ENCODE assay signal across 14 cellular contexts in the genomic region with DNA sequence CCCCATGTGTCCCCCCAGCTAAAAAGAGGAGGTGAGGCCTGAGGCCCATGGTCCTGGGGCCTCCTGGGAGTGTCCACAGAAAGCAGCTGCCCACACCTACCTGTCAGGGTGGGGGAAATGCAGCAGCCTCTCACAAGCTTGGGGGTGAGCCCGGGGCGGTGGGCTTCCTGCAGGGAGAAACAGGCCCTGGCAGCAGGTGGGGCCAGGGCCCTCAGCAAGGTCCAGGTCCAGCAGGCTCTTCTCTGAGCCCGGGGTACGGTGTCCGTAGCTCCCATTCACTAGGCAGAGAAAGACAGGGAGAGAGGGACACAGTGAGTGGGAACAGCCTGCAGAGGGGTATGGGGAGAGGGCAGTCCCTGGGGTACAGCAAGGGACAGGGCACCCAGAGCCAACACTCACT.
DNase-seq lines count a peak whose midpoint lies in the region; ATAC-seq and TF ChIP-seq lines count a peak whose summit lies in the region.
"Had no signal": no experiment of that assay in that cellular context is flagged by ENCODE, and none has a peak within 500 bp of the region (broad histone marks: within the 10 kb centered on the region; RNA-seq: fewer than 3 reads in every experiment).

No MANE protein-coding gene starts in this region.

- peaks cover 17% of the 10 kb centered on the region for H3F3A ChIP-seq in MM.1S (ENCODE audit: insufficient read depth, low read length)

- 0 out of 2 replicates have a peak overlapping the region, but pooled peaks have one; percentile 10 for H3K9ac ChIP-seq in MM.1S (ENCODE audit: low read length)

- H3K9me3 Mint-ChIP-seq in stimulated activated memory B cell treated with anti-CD40 and anti-IgM and Interleukin-4, amounts not matched to agents 10 μg/mL and 1 μg/mL and 100 μg/mL, for 72 hours = no peaks in the 10 kb centered on the region

- no peak for TF ChIP-seq CTCF in MM.1S (IDR thresholded peaks at IDR 0.05; ENCODE audit: low read length)

- H3K9me2 ChIP-seq in MM.1S (replicated peaks; ENCODE audit: insufficient read depth, low read length) = no peaks in the 10 kb centered on the region

- DNase-seq in activated effector memory CD4-positive, alpha-beta T cell treated with anti-CD3 and anti-CD28 coated beads, Interleukin-2, amount 50 U/mL, for 16 hours = peak; percentile 31
- DNase-seq in activated effector memory CD4-positive, alpha-beta T cell treated with Interleukin-2 at 50 U/mL for 16 hours = no peak
- DNase-seq in MM.1S (no peak), mesenteric fat pad (ENCODE audit: low spot score) (peak; percentile 64), NCI-H1930 (lab: John Stamatoyannopoulos, UW) (no peak)
- DNase-seq: GDM1, Karpas-422, NCI-H187, PC-9 had no signal

- H3K4me3 Mint-ChIP-seq in stimulated activated memory B cell treated with anti-CD40 and anti-IgM and Interleukin-4, amounts not matched to agents 10 μg/mL and 1 μg/mL and 100 μg/mL, for 72 hours = no peak overlapping the region
- H3K4me3 Mint-ChIP-seq: IgD-negative memory B cell had no signal

- no peaks in the 10 kb centered on the region for H3K36me3 ChIP-seq in MM.1S (replicated peaks; ENCODE audit: insufficient read depth, low read length)

- ATAC-seq in stimulated activated memory B cell treated with anti-CD40 and anti-IgM and Interleukin-4, amounts not matched to agents 10 μg/mL and 1 μg/mL and 100 μg/mL, for 72 hours = peak; percentile 18
- ATAC-seq in HG03196 (IDR thresholded peaks at IDR 0.05; ENCODE audit: unreplicated experiment) = no peak
- no peak for ATAC-seq in HG03378 (IDR thresholded peaks at IDR 0.05; ENCODE audit: unreplicated experiment)

- H3K4me1 Mint-ChIP-seq in stimulated activated memory B cell treated with anti-CD40 and anti-IgM and Interleukin-4, amounts not matched to agents 10 μg/mL and 1 μg/mL and 100 μg/mL, for 72 hours = no peaks in the 10 kb centered on the region
- H3K4me1 Mint-ChIP-seq: IgD-negative memory B cell had no signal

- H3K79me2 ChIP-seq in MM.1S (ENCODE audit: low read length) = no peaks in the 10 kb centered on the region

- no peak overlapping the region for H3K4me3 ChIP-seq in MM.1S (ENCODE audit: low read length)
- H3K4me3 ChIP-seq: PC-9 had no signal

- H2AFZ ChIP-seq in MM.1S (ENCODE audit: low read length) = no peak overlapping the region
- H2AFZ ChIP-seq: PC-9 had no signal

- peak overlapping the region; percentile 48; the same call in 1 of the 2 replicates for H3K4me2 ChIP-seq in MM.1S (ENCODE audit: low read depth, low read length)
- H3K4me2 ChIP-seq: PC-9 had no signal

- H3K9me3 ChIP-seq in MM.1S (replicated peaks; ENCODE audit: insufficient read depth, low read length) = no peaks in the 10 kb centered on the region

- H4K20me1 ChIP-seq in MM.1S (ENCODE audit: insufficient read depth, low read length) = no peaks in the 10 kb centered on the region

- H3K27me3 ChIP-seq in MM.1S (replicated peaks; ENCODE audit: insufficient read depth, low read length) = no peaks in the 10 kb centered on the region

- peaks cover 8% of the 10 kb centered on the region for H3K27me3 Mint-ChIP-seq in stimulated activated memory B cell treated with anti-CD40 and anti-IgM and Interleukin-4, amounts not matched to agents 10 μg/mL and 1 μg/mL and 100 μg/mL, for 72 hours
- H3K27me3 Mint-ChIP-seq: IgD-negative memory B cell had no signal

- no peaks in the 10 kb centered on the region for H3K36me3 Mint-ChIP-seq in stimulated activated memory B cell treated with anti-CD40 and anti-IgM and Interleukin-4, amounts not matched to agents 10 μg/mL and 1 μg/mL and 100 μg/mL, for 72 hours
- H3K36me3 Mint-ChIP-seq: IgD-negative memory B cell had no signal

- H3K27ac ChIP-seq in MM.1S (ENCODE audit: low read length) = peak overlapping the region; percentile 66; the same call in 1 of the 2 replicates
- H3K27ac ChIP-seq: C4-2B, PC-9 had no signal

- peaks cover 25% of the 10 kb centered on the region for H3K4me1 ChIP-seq in MM.1S (ENCODE audit: low read length)

- H3K27ac Mint-ChIP-seq in stimulated activated memory B cell treated with anti-CD40 and anti-IgM and Interleukin-4, amounts not matched to agents 10 μg/mL and 1 μg/mL and 100 μg/mL, for 72 hours = no peak overlapping the region

Comparison
In these comparisons a context has a peak if more than half of its experiments do, and no peak if none do; other contexts are left out.
1. DNase-seq: peak in activated effector memory CD4-positive, alpha-beta T cell treated with anti-CD3 and anti-CD28 coated beads, Interleukin-2, amount 50 U/mL, for 16 hours (single experiment) and mesenteric fat pad (single experiment); none in activated effector memory CD4-positive, alpha-beta T cell treated with Interleukin-2 at 50 U/mL for 16 hours (single experiment), MM.1S (single experiment) and NCI-H1930 (0 of 2).